In genomic region chr22:23315341-23315917, GRCh38 we compare ENCODE assay signal across 8 cellular contexts.
DNase-seq lines count a peak whose midpoint lies in the region; ATAC-seq and TF ChIP-seq lines count a peak whose summit lies in the region.

No MANE protein-coding gene starts in this region.

- H3K36me3 Mint-ChIP-seq in CD4-positive, CD25-positive, alpha-beta regulatory T cell = peaks cover 11% of the 10 kb centered on the region

- H3K4me1 ChIP-seq in CD4-positive, CD25-positive, alpha-beta regulatory T cell (ENCODE audit: control insufficient read depth, insufficient read depth, low read length, poor library complexity, severe bottlenecking) = no peaks in the 10 kb centered on the region

- H3K9me3 Mint-ChIP-seq in CD4-positive, CD25-positive, alpha-beta regulatory T cell = no peaks in the 10 kb centered on the region

- no peak overlapping the region for H3K4me3 ChIP-seq in CD4-positive, CD25-positive, alpha-beta regulatory T cell (ENCODE audit: low read depth, low read length)

- peak; percentile 26 to 55 (median 40) for DNase-seq in CD4-positive, CD25-positive, alpha-beta regulatory T cell
- DNase-seq in HEK293T (ENCODE audit: extremely low spot score) (peak; percentile 73), RKO (ENCODE audit: low spot score) (peak; percentile 63), glomerular visceral epithelial cell (ENCODE audit: extremely low spot score) (peak; percentile 75), retina (peak; percentile 77)
- peak in 3 of 4 experiments; percentile 35 to 50 (median 36) for DNase-seq in activated naive CD4-positive, alpha-beta T cell (lab: John Stamatoyannopoulos, UW)

- H3K9me3 ChIP-seq in CD4-positive, CD25-positive, alpha-beta regulatory T cell (ENCODE audit: control insufficient read depth in 2 of 2, low read length in 2 of 2) = no peaks in the 10 kb centered on the region

- no peak for ATAC-seq in CD4-positive, CD25-positive, alpha-beta regulatory T cell (ENCODE audit: low read depth in 2 of 2)
- ATAC-seq in GM18517 (IDR thresholded peaks at IDR 0.05; ENCODE audit: unreplicated experiment) (no peak), HG02970 (IDR thresholded peaks at IDR 0.05; ENCODE audit: low FRiP score, unreplicated experiment) (no peak)

- no peak overlapping the region for H3K4me3 Mint-ChIP-seq in CD4-positive, CD25-positive, alpha-beta regulatory T cell

- H3K4me1 Mint-ChIP-seq in CD4-positive, CD25-positive, alpha-beta regulatory T cell = peaks cover 0 to 3% (median 0%) of the 10 kb centered on the region in 4 donors

- H3K27ac ChIP-seq in CD4-positive, CD25-positive, alpha-beta regulatory T cell (ENCODE audit: insufficient read depth, low read length, poor library complexity, severe bottlenecking) = no peak overlapping the region

- H3K27ac Mint-ChIP-seq in CD4-positive, CD25-positive, alpha-beta regulatory T cell = no peak overlapping the region

- POLR2A ChIA-PET in HEK293T (lab: Yijun Ruan, JAX) = no interaction called here

- CTCF ChIA-PET in HEK293T (lab: Yijun Ruan, JAX) = no interaction called here

- H3K27me3 Mint-ChIP-seq in CD4-positive, CD25-positive, alpha-beta regulatory T cell = no peaks in the 10 kb centered on the region

- H3K36me3 ChIP-seq in CD4-positive, CD25-positive, alpha-beta regulatory T cell (ENCODE audit: control insufficient read depth, insufficient read depth, low read length) = no peaks in the 10 kb centered on the region

- no peaks in the 10 kb centered on the region for H3K27me3 ChIP-seq in CD4-positive, CD25-positive, alpha-beta regulatory T cell (ENCODE audit: control insufficient read depth, insufficient read depth, low read length)

TF ChIP-seq in HEK293T, 16 proteins besides CTCF, POLR2A, EP300 and RAD21:
- TF ChIP-seq ELF4 (IDR thresholded peaks at IDR 0.05) = no peak
- TF ChIP-seq NFRKB (IDR thresholded peaks at IDR 0.05) = no peak
- no peak for TF ChIP-seq BHLHE40 (IDR thresholded peaks at IDR 0.05; ENCODE audit: borderline replicate concordance)
- TF ChIP-seq LEF1 (IDR thresholded peaks at IDR 0.05; ENCODE audit: borderline replicate concordance) = no peak
- TF ChIP-seq ARNT (IDR thresholded peaks at IDR 0.05) = no peak
- TF ChIP-seq SUZ12 (IDR thresholded peaks at IDR 0.05) = no peak
- TF ChIP-seq SP1 (IDR thresholded peaks at IDR 0.05) = no peak
- TF ChIP-seq L3MBTL2 (conservative IDR thresholded peaks at IDR 0.05) = no peak
- TF ChIP-seq ZNF384 (IDR thresholded peaks at IDR 0.05) = no peak
- no peak for TF ChIP-seq CTBP1 (IDR thresholded peaks at IDR 0.05; ENCODE audit: borderline replicate concordance)
